8 cellular contexts compared by ENCODE assay signal in the genomic region with DNA sequence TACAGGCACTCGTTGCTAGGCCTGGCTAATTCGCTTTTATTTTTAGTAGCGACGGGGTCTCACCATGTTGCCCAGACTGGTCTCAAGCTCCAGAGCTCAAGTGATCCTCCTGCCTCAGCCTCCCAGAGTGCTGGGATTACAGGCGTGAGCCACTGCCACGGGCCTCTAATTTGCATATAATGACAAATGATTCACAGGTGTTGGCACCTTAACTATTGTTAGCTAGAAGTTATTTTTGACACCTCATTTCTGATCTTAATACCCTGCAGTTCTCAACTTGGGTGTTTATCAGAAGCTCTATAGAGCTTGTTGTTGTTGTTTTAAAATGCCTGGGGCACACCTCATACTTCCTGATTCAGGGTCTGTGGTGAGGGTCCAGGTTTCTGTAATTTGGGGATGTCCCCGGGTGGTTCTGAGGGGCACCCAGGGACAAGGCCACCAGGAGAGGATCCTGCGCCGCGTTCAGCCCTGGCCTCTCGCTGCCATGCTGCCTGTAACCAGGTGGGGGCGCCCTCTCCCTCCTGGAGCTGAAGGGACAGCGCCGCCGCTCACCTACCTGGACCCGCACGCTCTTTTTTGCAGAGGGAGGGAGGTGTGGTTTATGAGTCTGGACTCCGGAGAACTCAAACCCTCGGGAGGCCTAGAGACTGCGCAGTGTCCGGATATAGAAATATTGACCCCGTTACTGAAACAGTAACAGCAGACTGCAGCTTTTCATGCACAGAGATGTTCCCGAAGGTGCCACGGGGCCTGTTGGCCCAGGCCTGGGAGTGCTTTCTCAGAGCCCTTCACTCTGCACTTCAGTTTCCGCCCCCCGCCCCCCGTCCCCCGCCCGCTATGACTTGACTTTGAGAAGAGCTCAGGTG. TPM values are rescaled to one million over a fixed set of nuclear protein-coding genes. Genes with fewer than 3 reads are reported as not detected.
DNase-seq lines count a peak whose midpoint lies in the region; ATAC-seq and TF ChIP-seq lines count a peak whose summit lies in the region.

No MANE protein-coding gene starts in this region.

- H3K36me3 ChIP-seq in ovary: no peaks in the 10 kb centered on the region
- no peaks in the 10 kb centered on the region for H3K36me3 ChIP-seq in thyroid gland

- peak; percentile 50 for ATAC-seq in GM21576 (IDR thresholded peaks at IDR 0.05; ENCODE audit: unreplicated experiment)

- WGBS in ovary, 3 donors: 21 to 24% (median 22%) methylated on average over 29 of the region's 29 CpGs
- 12 to 22% methylated on average over 21 to 23 of the region's 29 CpGs for WGBS in thyroid gland, 2 donors

- TF ChIP-seq EP300 in ovary (IDR thresholded peaks at IDR 0.05): no peak

- peak in 2 of 3 donors; percentile 32 to 65 for TF ChIP-seq CTCF in ovary (IDR thresholded peaks at IDR 0.05)
- peak; percentile 88 to 99 (median 96) for TF ChIP-seq CTCF in thyroid gland (IDR thresholded peaks at IDR 0.05)

- DNase-seq in DMS 273 (lab: John Stamatoyannopoulos, UW; ENCODE audit: unreplicated experiment) (peak; percentile 89), SHP77 treated with DMSO at 0.1 percent for 48 hours (lab: John Stamatoyannopoulos, UW) (peak; percentile 60), glomerular visceral epithelial cell (ENCODE audit: extremely low spot score) (peak; percentile 74), ovary (peak; percentile 38 to 76 (median 54)), thyroid gland (peak; percentile 86 to 90)
- DNase-seq in Jurkat, Clone E6-1 (ENCODE audit: low read depth, low spot score): peak; percentile 31
- peak; percentile 83 for DNase-seq in activated naive CD4-positive, alpha-beta T cell treated with Interleukin-2 at 50 U/mL for 16 hours

- intact Hi-C loops in ovary (cut with DNase I): loop anchor here in 1 of 4 donors (10.0 kb wide), 1 partner anchor 136 kb away; a partner anchor contains a TSS
- intact Hi-C loops in thyroid gland (cut with DNase I): no loop called here

- H3K27me3 ChIP-seq in ovary (no peaks in the 10 kb centered on the region), thyroid gland (no peaks in the 10 kb centered on the region)

- H3K27ac ChIP-seq in ovary: no peak overlapping the region
- H3K27ac ChIP-seq in thyroid gland: no peak overlapping the region

- TF ChIP-seq POLR2A in ovary (IDR thresholded peaks at IDR 0.05): no peak
- no peak for TF ChIP-seq POLR2A in thyroid gland (IDR thresholded peaks at IDR 0.05)

- H3K9me3 ChIP-seq in ovary (no peaks in the 10 kb centered on the region), thyroid gland (no peaks in the 10 kb centered on the region)

- 0 out of 2 replicates have a peak overlapping the region, but pooled peaks have one; percentile 21 for H3K4me3 ChIP-seq in Jurkat, Clone E6-1 (ENCODE audit: low read length)
- H3K4me3 ChIP-seq in ovary (no peak overlapping the region), thyroid gland (replicated peaks in 1 of 3) (no peak overlapping the region)

- H3K4me1 ChIP-seq in ovary (ENCODE audit: insufficient read depth) (no peaks in the 10 kb centered on the region), thyroid gland (peaks cover 5 to 15% of the 10 kb centered on the region in 2 donors)

RNA-seq across cellular contexts. Expression of a gene that starts 23.0 kb away (rescaled TPM):
- polyA plus RNA-seq in Jurkat, Clone E6-1 (2012; ENCODE audit: insufficient read depth, insufficient read length): 53.1 TPM
- total RNA-seq in ovary: 1 to 10 TPM in 1 of 7 donors, under 1 TPM in 2, not detected in 4; 0.20 to 1.8 (median 0.40) TPM
- under 1 TPM; 0.25 to 0.37 TPM for polyA plus RNA-seq in ovary
- 1 to 10 TPM in 1 of 4 donors, under 1 TPM in 2, not detected in 1; 0.11 to 2.4 (median 0.40) TPM for total RNA-seq in thyroid gland

Comparison
In these comparisons a context has a peak if more than half of its experiments do, and no peak if none do; other contexts are left out.
1. DNase-seq: peak in every context shown above with its lines; median percentile 89 in DMS 273; 88 in thyroid gland; 83 in activated naive CD4-positive, alpha-beta T cell treated with Interleukin-2 at 50 U/mL for 16 hours; 74 in glomerular visceral epithelial cell; 60 in SHP77 treated with DMSO at 0.1 percent for 48 hours; 54 in ovary; 31 in Jurkat, Clone E6-1.